Comparison of ENCODE assay signal across 8 cellular contexts in the genomic region with DNA sequence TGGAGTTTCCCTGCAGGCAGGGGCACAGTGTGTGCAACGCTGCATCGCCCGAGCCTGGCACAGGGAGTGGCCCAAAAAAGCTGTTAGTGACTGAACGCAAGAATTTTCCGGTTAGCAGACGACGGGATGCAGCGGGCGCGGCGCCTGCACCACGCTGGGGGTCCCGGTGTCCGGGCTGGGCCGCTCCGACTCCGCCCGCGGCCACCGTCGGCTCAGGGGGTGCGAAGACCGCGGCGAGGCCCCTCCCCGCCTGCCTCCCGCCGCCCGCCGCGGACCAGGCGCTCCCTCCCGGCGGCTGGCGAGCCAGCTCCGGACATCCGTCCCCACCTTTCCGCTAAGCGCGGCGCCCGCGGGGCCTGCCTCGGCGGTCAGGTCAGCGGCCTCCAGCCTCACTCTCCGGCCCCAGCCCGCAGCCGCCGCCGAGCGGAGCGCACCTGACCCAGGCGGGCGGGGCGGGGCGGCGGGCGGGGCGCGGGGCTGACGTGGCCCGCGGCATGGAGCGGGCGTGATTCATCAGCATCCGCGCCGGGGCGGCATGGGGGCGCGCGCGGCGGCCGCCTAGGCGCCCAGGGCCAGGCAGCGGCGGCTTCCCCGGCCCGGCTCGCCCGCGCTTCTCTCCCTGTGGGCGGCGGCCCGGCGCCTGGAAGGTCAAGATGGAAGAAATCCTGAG. TPM values are rescaled to one million over a fixed set of nuclear protein-coding genes. Genes with fewer than 3 reads are reported as not detected.
DNase-seq lines count a peak whose midpoint lies in the region; ATAC-seq and TF ChIP-seq lines count a peak whose summit lies in the region.

A gene with protein sequence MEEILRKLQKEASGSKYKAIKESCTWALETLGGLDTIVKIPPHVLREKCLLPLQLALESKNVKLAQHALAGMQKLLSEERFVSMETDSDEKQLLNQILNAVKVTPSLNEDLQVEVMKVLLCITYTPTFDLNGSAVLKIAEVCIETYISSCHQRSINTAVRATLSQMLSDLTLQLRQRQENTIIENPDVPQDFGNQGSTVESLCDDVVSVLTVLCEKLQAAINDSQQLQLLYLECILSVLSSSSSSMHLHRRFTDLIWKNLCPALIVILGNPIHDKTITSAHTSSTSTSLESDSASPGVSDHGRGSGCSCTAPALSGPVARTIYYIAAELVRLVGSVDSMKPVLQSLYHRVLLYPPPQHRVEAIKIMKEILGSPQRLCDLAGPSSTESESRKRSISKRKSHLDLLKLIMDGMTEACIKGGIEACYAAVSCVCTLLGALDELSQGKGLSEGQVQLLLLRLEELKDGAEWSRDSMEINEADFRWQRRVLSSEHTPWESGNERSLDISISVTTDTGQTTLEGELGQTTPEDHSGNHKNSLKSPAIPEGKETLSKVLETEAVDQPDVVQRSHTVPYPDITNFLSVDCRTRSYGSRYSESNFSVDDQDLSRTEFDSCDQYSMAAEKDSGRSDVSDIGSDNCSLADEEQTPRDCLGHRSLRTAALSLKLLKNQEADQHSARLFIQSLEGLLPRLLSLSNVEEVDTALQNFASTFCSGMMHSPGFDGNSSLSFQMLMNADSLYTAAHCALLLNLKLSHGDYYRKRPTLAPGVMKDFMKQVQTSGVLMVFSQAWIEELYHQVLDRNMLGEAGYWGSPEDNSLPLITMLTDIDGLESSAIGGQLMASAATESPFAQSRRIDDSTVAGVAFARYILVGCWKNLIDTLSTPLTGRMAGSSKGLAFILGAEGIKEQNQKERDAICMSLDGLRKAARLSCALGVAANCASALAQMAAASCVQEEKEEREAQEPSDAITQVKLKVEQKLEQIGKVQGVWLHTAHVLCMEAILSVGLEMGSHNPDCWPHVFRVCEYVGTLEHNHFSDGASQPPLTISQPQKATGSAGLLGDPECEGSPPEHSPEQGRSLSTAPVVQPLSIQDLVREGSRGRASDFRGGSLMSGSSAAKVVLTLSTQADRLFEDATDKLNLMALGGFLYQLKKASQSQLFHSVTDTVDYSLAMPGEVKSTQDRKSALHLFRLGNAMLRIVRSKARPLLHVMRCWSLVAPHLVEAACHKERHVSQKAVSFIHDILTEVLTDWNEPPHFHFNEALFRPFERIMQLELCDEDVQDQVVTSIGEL (N-terminal part only) (plus strand): TSS at position 506 of the 670 bp plus-strand sequence. CDS start 148 bp downstream, at position 654.

- peaks cover 22% of the 10 kb centered on the region for H3K4me1 Mint-ChIP-seq in endothelial cell (ENCODE audit: unreplicated experiment)

- no peak for TF ChIP-seq CTCF in HFF-Myc (IDR thresholded peaks at IDR 0.05; ENCODE audit: low read depth, low read length, missing control alignments)
- TF ChIP-seq CTCF in endothelial cell (IDR thresholded peaks at IDR 0.05; ENCODE audit: unreplicated experiment), result no peak
- no peak for TF ChIP-seq CTCF in mucosa of descending colon (IDR thresholded peaks at IDR 0.05)

- H3K36me3 Mint-ChIP-seq in endothelial cell (ENCODE audit: low read depth, unreplicated experiment), result no peaks in the 10 kb centered on the region

- ATAC-seq in mucosa of descending colon, result peak; percentile 95
- no peak for ATAC-seq in GM18870 (IDR thresholded peaks at IDR 0.05; ENCODE audit: unreplicated experiment)

- peak within 1 kb of the TSS; percentile 16 for H3K27ac Mint-ChIP-seq in endothelial cell (ENCODE audit: unreplicated experiment)

- DNase-seq in HFF-Myc (ENCODE audit: extremely low read depth, low read depth), result no peak
- DNase-seq in NCI-H2196 treated with DMSO at 0.1 percent for 48 hours (lab: John Stamatoyannopoulos, UW; ENCODE audit: unreplicated experiment), result peak; percentile 24
- peak; percentile 65 for DNase-seq in activated CD8-positive, alpha-beta memory T cell treated with anti-CD3 and anti-CD28 coated beads, Interleukin-2, amount 50 U/mL, for 4 hours
- DNase-seq in endothelial cell (ENCODE audit: low spot score), result peak; percentile 69
- DNase-seq in mucosa of descending colon, result peak; percentile 74 to 82 (median 75)
- DNase-seq in stimulated activated CD8-positive, alpha-beta memory T cell treated with anti-CD3 and anti-CD28 coated beads, Interleukin-4, amount 100 ng/mL, for 24 hours (ENCODE audit: low read depth), result peak; percentile 43

- H3K9me3 ChIP-seq in mucosa of descending colon, result no peaks in the 10 kb centered on the region

- H3K9me3 Mint-ChIP-seq in endothelial cell (ENCODE audit: unreplicated experiment), result no peaks in the 10 kb centered on the region

- no peaks in the 10 kb centered on the region for H3K4me1 ChIP-seq in mucosa of descending colon (ENCODE audit: low read depth)

- intact Hi-C loops in mucosa of descending colon (cut with DNase I, micrococcal nuclease), result no loop called here

- H3K36me3 ChIP-seq in mucosa of descending colon (ENCODE audit: low read depth), result no peaks in the 10 kb centered on the region

- H3K27me3 Mint-ChIP-seq in endothelial cell (ENCODE audit: unreplicated experiment), result peaks cover 14% of the 10 kb centered on the region

- H3K4me3 Mint-ChIP-seq in endothelial cell (ENCODE audit: unreplicated experiment), result peak within 1 kb of the TSS; percentile 86

- H3K4me3 ChIP-seq in GM08714 (ENCODE audit: low read length) (peak within 1 kb of the TSS; percentile 39), HFF-Myc (replicated peaks; ENCODE audit: low read depth, low read length) (peak within 1 kb of the TSS; percentile 41), mucosa of descending colon (peak within 1 kb of the TSS; percentile 37)

RNA-seq across cellular contexts. Expression of the gene that starts here (rescaled TPM):
- 6.4 TPM for total RNA-seq in endothelial cell (ENCODE audit: unreplicated experiment)
- total RNA-seq in mucosa of descending colon, result 10 to 100 TPM; 10.1 to 24.3 (median 21.1) TPM
